Comparison of ENCODE assay signal across 13 cellular contexts in genomic region chr14:77979666-77980351, GRCh38.
DNase-seq lines count a peak whose midpoint lies in the region; ATAC-seq and TF ChIP-seq lines count a peak whose summit lies in the region.
"Had no signal": no experiment of that assay in that cellular context is flagged by ENCODE, and none has a peak within 500 bp of the region (broad histone marks: within the 10 kb centered on the region; RNA-seq: fewer than 3 reads in every experiment).

No MANE protein-coding gene starts in this region.

- no peaks in the 10 kb centered on the region for H3K27me3 ChIP-seq in Karpas-422 (ENCODE audit: low read length)

- H3K9ac ChIP-seq in Karpas-422 (ENCODE audit: low read length): no peak overlapping the region

- no peak overlapping the region for H3K27ac ChIP-seq in Karpas-422 (ENCODE audit: low read length)
- H3K27ac ChIP-seq: 22Rv1, foreskin keratinocyte had no signal

- H3K9me3 ChIP-seq in Karpas-422 (ENCODE audit: low read length): no peaks in the 10 kb centered on the region

- no peaks in the 10 kb centered on the region for H3K79me2 ChIP-seq in Karpas-422 (ENCODE audit: low read length)

- no peaks in the 10 kb centered on the region for H3K4me1 ChIP-seq in Karpas-422 (ENCODE audit: low read length)
- H3K4me1 ChIP-seq: foreskin keratinocyte had no signal

- no peaks in the 10 kb centered on the region for H3K36me3 ChIP-seq in Karpas-422 (ENCODE audit: insufficient read depth, low read length)

- TF ChIP-seq CTCF in choroid plexus epithelial cell (conservative IDR thresholded peaks at IDR 0.05; ENCODE audit: low read depth, low read length): peak; percentile 16

- DNase-seq in DMS 273 (lab: John Stamatoyannopoulos, UW; ENCODE audit: unreplicated experiment) (peak; percentile 53), DMS 273 treated with DMSO at 0.1 percent for 48 hours (lab: John Stamatoyannopoulos, UW) (no peak), Karpas-422 (peak; percentile 64), choroid plexus epithelial cell (ENCODE audit: low read depth) (no peak), pons (ENCODE audit: low spot score) (peak; percentile 53)
- DNase-seq: activated CD4-positive, CD25-positive, alpha-beta regulatory T cell; foreskin keratinocyte; IMR-90; naive thymus-derived CD8-positive, alpha-beta T cell had no signal

- H3K4me2 ChIP-seq in Karpas-422 (ENCODE audit: low read depth, low read length, poor library complexity, severe bottlenecking): no peak overlapping the region

- no peaks in the 10 kb centered on the region for H4K20me1 ChIP-seq in Karpas-422 (ENCODE audit: insufficient read depth, low read depth, low read length)

- no peak overlapping the region for H3K4me3 ChIP-seq in Karpas-422 (ENCODE audit: low read length)
- H3K4me3 ChIP-seq in choroid plexus epithelial cell (ENCODE audit: low read depth, low read length): no peak overlapping the region

- H3K9me2 ChIP-seq in Karpas-422 (replicated peaks; ENCODE audit: insufficient read depth, low read length): no peaks in the 10 kb centered on the region

- ATAC-seq in HG03175 (IDR thresholded peaks at IDR 0.05; ENCODE audit: unreplicated experiment) (no peak), HG03025 (IDR thresholded peaks at IDR 0.05; ENCODE audit: low FRiP score, unreplicated experiment) (no peak), GM19324 (IDR thresholded peaks at IDR 0.05; ENCODE audit: low FRiP score, unreplicated experiment) (no peak)
- ATAC-seq: naive thymus-derived CD8-positive, alpha-beta T cell had no signal

- no peak overlapping the region for H2AFZ ChIP-seq in Karpas-422 (ENCODE audit: low read length)

Comparison
In these comparisons a context has a peak if more than half of its experiments do, and no peak if none do; other contexts are left out.
1. DNase-seq: peak in DMS 273 (single experiment), Karpas-422 (single experiment) and pons (single experiment); none in DMS 273 treated with DMSO at 0.1 percent for 48 hours (single experiment) and choroid plexus epithelial cell (single experiment).